Comparison of ENCODE assay signal across 11 cellular contexts in genomic region chr5:4866817-4867216, GRCh38.
"Had no signal": no experiment of that assay in that cellular context is flagged by ENCODE, and none has a peak within 500 bp of the region (broad histone marks: within the 10 kb centered on the region; RNA-seq: fewer than 3 reads in every experiment).

No MANE protein-coding gene starts in this region.

- DNase-seq: GM23248, GOT3, H7, H9, HCEC 1CT, HFFc6 had no signal

- FAIRE-seq: H1, H54 had no signal

- H3K4me1 ChIP-seq: HAP-1 had no signal

- ATAC-seq: GM23338, HCT116 had no signal

- H3K36me3 ChIP-seq: HAP-1 had no signal

- H3K9me3 ChIP-seq: HAP-1 had no signal

- H3K27ac ChIP-seq: GM23248 had no signal

- H3K4me3 ChIP-seq: GM23248, GM23338, HAP-1 had no signal
